ENCODE assay signal across 8 cellular contexts in genomic region chr16:2673066-2673999, GRCh38. TPM values are rescaled to one million over a fixed set of nuclear protein-coding genes. Genes with fewer than 3 reads are reported as not detected.
DNase-seq lines count a peak whose midpoint lies in the region; ATAC-seq, FAIRE-seq and TF ChIP-seq lines count a peak whose summit lies in the region.

No MANE protein-coding gene starts in this region.

- no peaks in the 10 kb centered on the region for H3K27me3 Mint-ChIP-seq in central memory CD8-positive, alpha-beta T cell

- peaks cover 0 to 3% of the 10 kb centered on the region in 2 donors for H3K36me3 ChIP-seq in kidney (ENCODE audit: control insufficient read depth in 1 of 2, insufficient read depth in 2 of 2, low read length in 2 of 2)

- no peak for TF ChIP-seq CTCF in AG09319 (IDR thresholded peaks at IDR 0.05; ENCODE audit: low read depth, low read length)
- TF ChIP-seq CTCF in kidney (IDR thresholded peaks at IDR 0.05; ENCODE audit: borderline replicate concordance, extremely low read depth, insufficient read depth), result no peak

- H3K27ac ChIP-seq in kidney (ENCODE audit: low read depth in 2 of 2, low read length in 2 of 2), result peak overlapping the region; percentile 53 to 57

- FAIRE-seq in kidney (lab: Jason Lieb, UNC), result no peak

- H3K36me3 Mint-ChIP-seq in central memory CD8-positive, alpha-beta T cell (ENCODE audit: insufficient read depth), result peaks cover 10% of the 10 kb centered on the region

- no peaks in the 10 kb centered on the region for H3K9me3 ChIP-seq in kidney (ENCODE audit: control insufficient read depth in 1 of 2, low read length in 2 of 2)

- H3K4me1 ChIP-seq in kidney (ENCODE audit: control insufficient read depth in 1 of 2, insufficient read depth in 1 of 2, low read depth in 1 of 2, low read length in 2 of 2), result peaks cover 0 to 6% of the 10 kb centered on the region in 2 donors

- intact Hi-C loops in kidney (cut with DNase I), result no loop called here

- peak overlapping the region in 1 of 2 donors; percentile 56 for H3K9ac ChIP-seq in kidney (ENCODE audit: low read length in 2 of 2)

- peak overlapping the region; percentile 70 for H3K4me3 Mint-ChIP-seq in central memory CD8-positive, alpha-beta T cell

- H3K4me1 Mint-ChIP-seq in central memory CD8-positive, alpha-beta T cell, result peaks cover 25% of the 10 kb centered on the region

- DNase-seq in AG09319 (ENCODE audit: extremely low read depth, low read depth) (peak; percentile 77), NCI-H345 treated with DMSO at 0.1 percent for 48 hours (lab: John Stamatoyannopoulos, UW; ENCODE audit: unreplicated experiment) (peak; percentile 87), kidney (peak; percentile 99)
- DNase-seq in activated CD4-positive, CD25-positive, alpha-beta regulatory T cell treated with anti-CD3 and anti-CD28 coated beads, Interleukin-2, amount 50 U/mL, for 16 hours (ENCODE audit: low read depth, low spot score), result peak; percentile 92
- peak; percentile 88 to 95 for DNase-seq in central memory CD8-positive, alpha-beta T cell (ENCODE audit: low spot score in 2 of 2)
- DNase-seq in stimulated activated CD4-positive, alpha-beta T cell treated with anti-CD3 and anti-CD28 coated beads, Interleukin-15, amount 100 ng/mL, for 1 hour (ENCODE audit: low read depth in 1 of 2, low spot score in 1 of 2), result peak; percentile 92 to 94

- peak; percentile 86 for ATAC-seq in GM19043 (IDR thresholded peaks at IDR 0.05; ENCODE audit: low read depth, unreplicated experiment)
- peak; percentile 87 for ATAC-seq in HG03342 (IDR thresholded peaks at IDR 0.05; ENCODE audit: unreplicated experiment)
- peak; percentile 93 for ATAC-seq in central memory CD8-positive, alpha-beta T cell (replicated peaks; ENCODE audit: extremely low read depth, poor library complexity, severe bottlenecking)

- H3K9me3 Mint-ChIP-seq in central memory CD8-positive, alpha-beta T cell, result no peaks in the 10 kb centered on the region

- H3K4me3 ChIP-seq in kidney (ENCODE audit: low read length in 2 of 2), result peak overlapping the region; percentile 62 to 88

- no peak overlapping the region for H3K27ac Mint-ChIP-seq in central memory CD8-positive, alpha-beta T cell (ENCODE audit: low read depth)

RNA-seq across cellular contexts. Expression of gene KCTD5, which starts 9.0 kb away (rescaled TPM):
- 19.9 TPM for total RNA-seq in kidney
- polyA plus RNA-seq in kidney (ENCODE audit: insufficient read depth, low read depth, low replicate concordance), result 12.8 TPM

RNA-seq across cellular contexts. Expression of gene PRSS27, which starts 46.7 kb away (rescaled TPM):
- 2.1 TPM for total RNA-seq in kidney
- polyA plus RNA-seq in kidney (ENCODE audit: insufficient read depth, low read depth, low replicate concordance), result 0.41 TPM

Comparison
In these comparisons a context has a peak if more than half of its experiments do, and no peak if none do; other contexts are left out.
1. Peak in every context shown above with its lines: DNase-seq, ATAC-seq, H3K4me3 ChIP-seq and H3K27ac ChIP-seq.